In genomic region chr19:56258272-56258671, GRCh38 we compare ENCODE assay signal across 2 cellular contexts.
A peak's percentile ranks its signal among the peaks of the same experiment; 100 is the strongest.
TF ChIP-seq lines count a peak whose summit lies in the region.

No MANE protein-coding gene starts in this region.

TF ChIP-seq in HEK293, 187 proteins besides CTCF, POLR2A, EP300 and RAD21:
- TF ChIP-seq PBX3 (CRISPR knock-in tag; IDR thresholded peaks at IDR 0.05), result no peak
- TF ChIP-seq ZNF341 (tag by site-specific recombination; IDR thresholded peaks at IDR 0.05; ENCODE audit: low read depth), result no peak
- peak; percentile 46; the same call in 1 of the 2 replicates for TF ChIP-seq EGR2 (tag by site-specific recombination; IDR thresholded peaks at IDR 0.05; ENCODE audit: low read depth)
- TF ChIP-seq TSHZ1 (tag by site-specific recombination; IDR thresholded peaks at IDR 0.05; ENCODE audit: borderline replicate concordance), result no peak

TF ChIP-seq in K562, 482 proteins besides CTCF, POLR2A, EP300 and RAD21:
- TF ChIP-seq ZNF740 (CRISPR knock-in tag; IDR thresholded peaks at IDR 0.05) (peak; percentile 85), ZNF740 (tag; IDR thresholded peaks at IDR 0.05) (0 out of 4 replicates have a peak, but pooled peaks of 1 of the 2 experiments have one; percentile 40), EGR1 (conservative IDR thresholded peaks at IDR 0.05) (peak; percentile 58), YY1 (IDR thresholded peaks at IDR 0.05; ENCODE audit: borderline replicate concordance in 1 of 3, control insufficient read depth in 1 of 3, extremely low read depth in 1 of 3, insufficient read depth in 3 of 3, insufficient read length in 1 of 3, insufficient replicate concordance in 2 of 3, low read depth in 1 of 3, low read length in 2 of 3) (peak in 1 of 3 experiments; percentile 21), PKNOX1 (IDR thresholded peaks at IDR 0.05) (peak; percentile 60), ZEB2 (IDR thresholded peaks at IDR 0.05) (no peak), ZNF224 (CRISPR knock-in tag; IDR thresholded peaks at IDR 0.05) (no peak)
